In the genomic region with DNA sequence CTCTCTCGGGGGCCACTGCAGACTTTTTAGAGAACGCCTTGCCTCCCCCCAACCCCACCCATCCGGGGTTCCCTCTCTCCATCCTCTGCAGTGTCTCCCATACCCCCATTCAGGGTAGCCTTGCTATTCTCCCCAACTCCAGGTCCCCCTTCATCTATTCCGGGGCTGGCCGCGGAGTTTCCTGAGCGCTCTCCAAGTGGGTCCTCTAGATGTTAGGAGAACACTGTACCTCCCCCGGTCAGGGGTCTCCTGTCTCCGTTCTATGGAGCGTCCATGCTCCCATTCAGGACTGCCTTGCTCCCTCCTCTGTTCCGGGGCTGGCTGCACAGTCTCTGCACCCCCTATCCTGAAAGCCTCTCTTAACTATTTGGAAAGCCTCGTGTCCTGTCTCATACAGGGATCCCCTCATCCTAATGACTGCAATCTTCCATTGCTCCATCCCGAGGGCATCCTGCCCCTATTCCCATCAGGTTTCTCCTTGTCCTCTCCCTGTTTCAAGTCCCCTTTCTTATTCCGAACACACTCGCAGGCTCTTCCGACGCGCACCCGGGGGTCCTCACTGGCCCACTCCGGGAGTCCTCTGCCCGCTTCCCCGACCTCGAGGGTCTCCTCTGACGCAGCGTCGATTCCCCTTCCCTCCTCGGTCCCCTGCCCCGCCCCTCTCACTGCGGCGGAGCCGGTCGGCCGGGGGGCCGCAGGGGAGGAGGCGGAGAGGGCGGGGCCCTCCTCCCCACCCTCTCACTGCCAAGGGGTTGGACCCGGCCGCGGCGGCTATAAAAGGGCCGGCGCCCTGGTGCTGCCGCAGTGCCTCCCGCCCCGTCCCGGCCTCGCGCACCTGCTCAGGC, we compare ENCODE assay signal across 10 cellular contexts. TPM values are rescaled to one million over a fixed set of nuclear protein-coding genes. Genes with fewer than 3 reads are reported as not detected.
DNase-seq lines count a peak whose midpoint lies in the region; ATAC-seq and TF ChIP-seq lines count a peak whose summit lies in the region.
"Had no signal": no experiment of that assay in that cellular context is flagged by ENCODE, and none has a peak within 500 bp of the region (broad histone marks: within the 10 kb centered on the region; RNA-seq: fewer than 3 reads in every experiment).

A gene with protein sequence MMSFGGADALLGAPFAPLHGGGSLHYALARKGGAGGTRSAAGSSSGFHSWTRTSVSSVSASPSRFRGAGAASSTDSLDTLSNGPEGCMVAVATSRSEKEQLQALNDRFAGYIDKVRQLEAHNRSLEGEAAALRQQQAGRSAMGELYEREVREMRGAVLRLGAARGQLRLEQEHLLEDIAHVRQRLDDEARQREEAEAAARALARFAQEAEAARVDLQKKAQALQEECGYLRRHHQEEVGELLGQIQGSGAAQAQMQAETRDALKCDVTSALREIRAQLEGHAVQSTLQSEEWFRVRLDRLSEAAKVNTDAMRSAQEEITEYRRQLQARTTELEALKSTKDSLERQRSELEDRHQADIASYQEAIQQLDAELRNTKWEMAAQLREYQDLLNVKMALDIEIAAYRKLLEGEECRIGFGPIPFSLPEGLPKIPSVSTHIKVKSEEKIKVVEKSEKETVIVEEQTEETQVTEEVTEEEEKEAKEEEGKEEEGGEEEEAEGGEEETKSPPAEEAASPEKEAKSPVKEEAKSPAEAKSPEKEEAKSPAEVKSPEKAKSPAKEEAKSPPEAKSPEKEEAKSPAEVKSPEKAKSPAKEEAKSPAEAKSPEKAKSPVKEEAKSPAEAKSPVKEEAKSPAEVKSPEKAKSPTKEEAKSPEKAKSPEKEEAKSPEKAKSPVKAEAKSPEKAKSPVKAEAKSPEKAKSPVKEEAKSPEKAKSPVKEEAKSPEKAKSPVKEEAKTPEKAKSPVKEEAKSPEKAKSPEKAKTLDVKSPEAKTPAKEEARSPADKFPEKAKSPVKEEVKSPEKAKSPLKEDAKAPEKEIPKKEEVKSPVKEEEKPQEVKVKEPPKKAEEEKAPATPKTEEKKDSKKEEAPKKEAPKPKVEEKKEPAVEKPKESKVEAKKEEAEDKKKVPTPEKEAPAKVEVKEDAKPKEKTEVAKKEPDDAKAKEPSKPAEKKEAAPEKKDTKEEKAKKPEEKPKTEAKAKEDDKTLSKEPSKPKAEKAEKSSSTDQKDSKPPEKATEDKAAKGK (plus strand): TSS at position 802 of the 845 bp plus-strand sequence. CDS start 45 bp downstream, outside the sequence.

- no peaks in the 10 kb centered on the region for H3K9me3 Mint-ChIP-seq in activated naive CD4-positive, alpha-beta T cell treated with anti-CD3 and anti-CD28 coated beads, Interleukin-2, amount 10 ng/mL, durations not matched to agents 7 days and 5 days

- H3K27ac ChIP-seq in VCaP (peak within 1 kb of the TSS; percentile 46; the same call in 1 of the 2 replicates), iPS-20b (ENCODE audit: low read length) (no peak within 1 kb of the TSS), thoracic aorta (no peak within 1 kb of the TSS)
- H3K27ac ChIP-seq: epithelial cell of prostate had no signal

- H3K4me3 ChIP-seq in iPS-20b (ENCODE audit: low read length) (peak within 1 kb of the TSS; percentile 60), thoracic aorta (peak within 1 kb of the TSS; percentile 54)

- H3K36me3 ChIP-seq in iPS-20b (ENCODE audit: insufficient read depth, low read depth, low read length) (no peaks in the 10 kb centered on the region), thoracic aorta (no peaks in the 10 kb centered on the region)

- CTCF ChIA-PET in activated naive CD4-positive, alpha-beta T cell treated with anti-CD3 and anti-CD28 coated beads, Interleukin-2, amount 10 ng/mL, durations not matched to agents 7 days and 5 days (lab: Charles Lee) = no interaction called here

- TF ChIP-seq CTCF in VCaP (conservative IDR thresholded peaks at IDR 0.05) (no peak), thoracic aorta (IDR thresholded peaks at IDR 0.05) (no peak), GM10266 (IDR thresholded peaks at IDR 0.05; ENCODE audit: control insufficient read depth, insufficient read depth, low read depth, missing control alignments) (no peak)

- H3K36me3 Mint-ChIP-seq in activated naive CD4-positive, alpha-beta T cell treated with anti-CD3 and anti-CD28 coated beads, Interleukin-2, amount 10 ng/mL, durations not matched to agents 7 days and 5 days = peaks cover 9% of the 10 kb centered on the region

- peaks cover 21% of the 10 kb centered on the region for H3K4me1 Mint-ChIP-seq in activated naive CD4-positive, alpha-beta T cell treated with anti-CD3 and anti-CD28 coated beads, Interleukin-2, amount 10 ng/mL, durations not matched to agents 7 days and 5 days

- peak within 1 kb of the TSS; percentile 26 for H3K4me3 Mint-ChIP-seq in activated naive CD4-positive, alpha-beta T cell treated with anti-CD3 and anti-CD28 coated beads, Interleukin-2, amount 10 ng/mL, durations not matched to agents 7 days and 5 days

- no peak for ATAC-seq in thoracic aorta (ENCODE audit: insufficient number of reproducible peaks, low FRiP score, low read depth)
- no peak for ATAC-seq in GM21529 (IDR thresholded peaks at IDR 0.05; ENCODE audit: unreplicated experiment)

- peaks cover 78% of the 10 kb centered on the region for H3K27me3 Mint-ChIP-seq in activated naive CD4-positive, alpha-beta T cell treated with anti-CD3 and anti-CD28 coated beads, Interleukin-2, amount 10 ng/mL, durations not matched to agents 7 days and 5 days

- H3K27ac Mint-ChIP-seq in activated naive CD4-positive, alpha-beta T cell treated with anti-CD3 and anti-CD28 coated beads, Interleukin-2, amount 10 ng/mL, durations not matched to agents 7 days and 5 days = peak within 1 kb of the TSS; percentile 28

- H3K9ac ChIP-seq in iPS-20b (ENCODE audit: low read depth, low read length) = peak within 1 kb of the TSS; percentile 10; the same call in 1 of the 2 replicates

- H3K27me3 ChIP-seq in iPS-20b (ENCODE audit: insufficient read depth, low read length) (peaks cover 78% of the 10 kb centered on the region), thoracic aorta (replicated peaks; ENCODE audit: insufficient read depth) (peaks cover 5% of the 10 kb centered on the region)

- peaks cover 10% of the 10 kb centered on the region; the same call in 1 of the 2 replicates for H3K4me1 ChIP-seq in iPS-20b (ENCODE audit: insufficient read depth, low read length)
- peaks cover 6 to 14% of the 10 kb centered on the region in 2 donors for H3K4me1 ChIP-seq in thoracic aorta (ENCODE audit: control insufficient read depth in 1 of 2, low read depth in 2 of 2)

- no peak for DNase-seq in activated naive CD4-positive, alpha-beta T cell treated with anti-CD3 and anti-CD28 coated beads, Interleukin-2, amount 10 ng/mL, durations not matched to agents 7 days and 5 days
- no peak for DNase-seq in activated naive CD4-positive, alpha-beta T cell treated with Interleukin-2 at 50 U/mL for 16 hours
- DNase-seq in thoracic aorta (ENCODE audit: low spot score) = no peak
- DNase-seq in GM10266 (ENCODE audit: extremely low spot score) = no peak
- DNase-seq in stimulated activated naive CD4-positive, alpha-beta T cell treated with Interleukin-2 at 50 U/mL for 16 hours (lab: John Stamatoyannopoulos, UW) = no peak
- DNase-seq: DND-41 had no signal

- H3K9me3 ChIP-seq in iPS-20b (ENCODE audit: insufficient read depth, low read depth, low read length) = peaks cover 6% of the 10 kb centered on the region; the same call in 1 of the 2 replicates
- no peaks in the 10 kb centered on the region for H3K9me3 ChIP-seq in thoracic aorta

RNA-seq across cellular contexts. Expression of the gene that starts here (rescaled TPM):
- total RNA-seq in thoracic aorta = under 1 TPM; 0.14 to 0.85 TPM
